11 cellular contexts compared by ENCODE assay signal in the genomic region with DNA sequence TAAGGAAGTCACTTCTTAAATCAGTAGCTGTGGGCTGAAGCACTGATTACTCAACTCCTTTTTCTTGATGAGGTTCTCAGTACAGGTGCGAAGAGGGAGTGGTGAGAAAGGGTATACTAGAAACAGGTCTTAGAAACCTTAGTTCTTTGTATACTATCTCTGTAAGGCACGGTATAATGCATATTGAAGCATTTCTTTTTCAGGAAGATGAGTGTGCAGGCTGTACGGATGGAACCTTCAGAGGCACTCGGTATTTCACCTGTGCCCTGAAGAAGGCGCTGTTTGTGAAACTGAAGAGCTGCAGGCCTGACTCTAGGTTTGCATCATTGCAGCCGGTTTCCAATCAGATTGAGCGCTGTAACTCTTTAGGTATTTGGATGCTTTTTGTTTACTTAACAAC. TPM values are rescaled to one million over a fixed set of nuclear protein-coding genes. Genes with fewer than 3 reads are reported as not detected.
DNase-seq lines count a peak whose midpoint lies in the region; ATAC-seq and TF ChIP-seq lines count a peak whose summit lies in the region.
"Had no signal": no experiment of that assay in that cellular context is flagged by ENCODE, and none has a peak within 500 bp of the region (broad histone marks: within the 10 kb centered on the region; RNA-seq: fewer than 3 reads in every experiment).

No MANE protein-coding gene starts in this region.

- H3K27ac Mint-ChIP-seq in HFFc6 = no peak overlapping the region

- no peaks in the 10 kb centered on the region for H3K79me2 ChIP-seq in mesendoderm (ENCODE audit: control insufficient read depth, insufficient read depth, low read length)

- no peak overlapping the region for H2BK15ac ChIP-seq in mesendoderm (replicated peaks; ENCODE audit: low read depth)

- H3K9ac ChIP-seq in mesendoderm (ENCODE audit: low read length) = no peak overlapping the region

- H2BK5ac ChIP-seq in mesendoderm (ENCODE audit: low read length) = no peak overlapping the region

- in situ Hi-C loops in astrocyte of the spinal cord (cut with HindIII; ENCODE audit: low sequenced_read_pairs) = no loop called here

- no peaks in the 10 kb centered on the region for H3K4me1 ChIP-seq in mesendoderm (ENCODE audit: control insufficient read depth, low read depth, low read length)

- H3K79me1 ChIP-seq in mesendoderm (ENCODE audit: low read length) = no peaks in the 10 kb centered on the region

- no peaks in the 10 kb centered on the region for H3K27me3 ChIP-seq in mesendoderm (ENCODE audit: insufficient read depth, low read length, poor library complexity)
- H3K27me3 ChIP-seq: heart right ventricle had no signal

- H3K4me3 Mint-ChIP-seq in HFFc6 = no peak overlapping the region

- H3K4me2 ChIP-seq in mesendoderm (ENCODE audit: low read length) = no peak overlapping the region

- TF ChIP-seq CTCF in HFFc6 (IDR thresholded peaks at IDR 0.05) (peak; percentile 42; the same call in 1 of the 2 replicates), astrocyte of the spinal cord (IDR thresholded peaks at IDR 0.05; ENCODE audit: low read depth, low read length) (peak; percentile 12)

- no CpG with 5 or more reads among the region's 7 CpGs for WGBS in mesendoderm (ENCODE audit: extremely low coverage, insufficient coverage, low lambda C conversion rate)

- ATAC-seq in activated CD4-positive, CD25-positive, alpha-beta regulatory T cell treated with anti-CD3 and anti-CD28 coated beads, Interleukin-2, amount 50 U/mL, for 24 hours = peak; percentile 65 to 68
- ATAC-seq in HG03439 (IDR thresholded peaks at IDR 0.05; ENCODE audit: unreplicated experiment) = no peak
- ATAC-seq in HG03108 (IDR thresholded peaks at IDR 0.05; ENCODE audit: unreplicated experiment) = no peak
- ATAC-seq: heart right ventricle had no signal

- no peak overlapping the region for H3K56ac ChIP-seq in mesendoderm (ENCODE audit: low read length)

- H3K9me3 Mint-ChIP-seq in HFFc6 = no peaks in the 10 kb centered on the region

- no peak overlapping the region for H3K18ac ChIP-seq in mesendoderm (ENCODE audit: low read length)

- no peak overlapping the region for H3K23ac ChIP-seq in mesendoderm (ENCODE audit: low read length)

- H4K5ac ChIP-seq in mesendoderm (ENCODE audit: low read length) = no peak overlapping the region

- no peaks in the 10 kb centered on the region for H3K27me3 Mint-ChIP-seq in HFFc6 (ENCODE audit: insufficient read depth)

- peaks cover 27% of the 10 kb centered on the region for H3K36me3 Mint-ChIP-seq in HFFc6 (ENCODE audit: low read depth)

- H3K4me3 ChIP-seq in astrocyte of the spinal cord (ENCODE audit: low read depth, low read length) (no peak overlapping the region), mesendoderm (ENCODE audit: low read length) (no peak overlapping the region)
- H3K4me3 ChIP-seq: heart right ventricle had no signal

- H3K4me1 Mint-ChIP-seq in HFFc6 (ENCODE audit: low read depth) = peaks cover 12% of the 10 kb centered on the region

- no peak overlapping the region for H2BK120ac ChIP-seq in mesendoderm (ENCODE audit: low read depth, low read length)

- no peak overlapping the region for H4K8ac ChIP-seq in mesendoderm (ENCODE audit: low read depth, low read length)

- no peak overlapping the region for H2AK5ac ChIP-seq in mesendoderm (ENCODE audit: low read length)

- DNase-seq in activated CD4-positive, CD25-positive, alpha-beta regulatory T cell (lab: John Stamatoyannopoulos, UW) = no peak
- DNase-seq in HFFc6 = no peak
- DNase-seq in astrocyte of the spinal cord (ENCODE audit: low read depth, low spot score) = no peak
- DNase-seq in mesendoderm = peak; percentile 93
- DNase-seq in NCI-H2029 treated with DMSO at 0.1 percent for 48 hours (lab: John Stamatoyannopoulos, UW) = no peak
- DNase-seq: dermis blood vessel endothelial cell, heart right ventricle, NCI-H524 treated with DMSO at 0.1 percent for 48 hours had no signal

- H3K27ac ChIP-seq in mesendoderm (ENCODE audit: low read depth, low read length) = no peak overlapping the region
- H3K27ac ChIP-seq: heart right ventricle had no signal

- no peaks in the 10 kb centered on the region for H3K36me3 ChIP-seq in mesendoderm (ENCODE audit: control insufficient read depth, insufficient read depth, low read length)

- H3K4ac ChIP-seq in mesendoderm (ENCODE audit: low read depth, low read length) = no peak overlapping the region

RNA-seq across cellular contexts. Expression of gene CYLD, which starts 39.2 kb away (rescaled TPM):
- total RNA-seq in HFFc6 (2021; fragmentation: NEBNext Ultra II Directional; extraction: Animal tissue kit (Norgen Biotek cat#: 25700)) = 10 to 100 TPM; 39.4 to 52.7 (median 43.4) TPM
- 6.6 TPM for polyA plus RNA-seq in mesendoderm (2013, experiment 1 of 2)
- 7.1 TPM for polyA plus RNA-seq in mesendoderm (2013, experiment 2 of 2)

Comparison
In these comparisons a context has a peak if more than half of its experiments do, and no peak if none do; other contexts are left out.
1. ATAC-seq: peak in activated CD4-positive, CD25-positive, alpha-beta regulatory T cell treated with anti-CD3 and anti-CD28 coated beads, Interleukin-2, amount 50 U/mL, for 24 hours (2 of 2); none in HG03439 (single experiment) and HG03108 (single experiment).